8 cellular contexts compared by ENCODE assay signal in genomic region chr9:98248737-98249474, GRCh38. TPM values are rescaled to one million over a fixed set of nuclear protein-coding genes. Genes with fewer than 3 reads are reported as not detected.
DNase-seq lines count a peak whose midpoint lies in the region; ATAC-seq lines count a peak whose summit lies in the region.

No MANE protein-coding gene starts in this region.

- peak; percentile 96 for DNase-seq in CD1c-positive myeloid dendritic cell (ENCODE audit: extremely low spot score)
- DNase-seq in NOMO-1 (lab: John Stamatoyannopoulos, UW; ENCODE audit: unreplicated experiment in 2 of 2) = peak; percentile 88 to 95
- DNase-seq in dermis blood vessel endothelial cell = peak; percentile 80
- no peak for DNase-seq in natural killer cell treated with Interleukin-12 subunit alpha and Interleukin-12 subunit beta and Interleukin-15 and Interleukin-18, amount 100 ng/mL, for 72 hours (ENCODE audit: low spot score)
- DNase-seq in activated gamma-delta T cell treated with Interleukin-2 at 50 U/mL for 16 hours = no peak

- peaks cover 16 to 22% of the 10 kb centered on the region in 2 donors for H3K4me1 Mint-ChIP-seq in natural killer cell treated with Interleukin-12 subunit alpha and Interleukin-12 subunit beta and Interleukin-15 and Interleukin-18, amount 100 ng/mL, for 72 hours (ENCODE audit: low read depth in 2 of 2)

- H3K36me3 Mint-ChIP-seq in natural killer cell treated with Interleukin-12 subunit alpha and Interleukin-12 subunit beta and Interleukin-15 and Interleukin-18, amount 100 ng/mL, for 72 hours = no peaks in the 10 kb centered on the region

- H3K27me3 Mint-ChIP-seq in natural killer cell treated with Interleukin-12 subunit alpha and Interleukin-12 subunit beta and Interleukin-15 and Interleukin-18, amount 100 ng/mL, for 72 hours = no peaks in the 10 kb centered on the region

- no peak overlapping the region for H3K4me3 Mint-ChIP-seq in natural killer cell treated with Interleukin-12 subunit alpha and Interleukin-12 subunit beta and Interleukin-15 and Interleukin-18, amount 100 ng/mL, for 72 hours

- H3K27ac Mint-ChIP-seq in natural killer cell treated with Interleukin-12 subunit alpha and Interleukin-12 subunit beta and Interleukin-15 and Interleukin-18, amount 100 ng/mL, for 72 hours = peak overlapping the region; percentile 2 to 17

- H3K9me3 Mint-ChIP-seq in natural killer cell treated with Interleukin-12 subunit alpha and Interleukin-12 subunit beta and Interleukin-15 and Interleukin-18, amount 100 ng/mL, for 72 hours = no peaks in the 10 kb centered on the region

- peak in 1 of 2 donors; percentile 49 for ATAC-seq in natural killer cell treated with Interleukin-12 subunit alpha and Interleukin-12 subunit beta and Interleukin-15 and Interleukin-18, amount 100 ng/mL, for 72 hours
- ATAC-seq in GM21526 (IDR thresholded peaks at IDR 0.05; ENCODE audit: low FRiP score, unreplicated experiment) (no peak), GM19035 (IDR thresholded peaks at IDR 0.05; ENCODE audit: unreplicated experiment) (no peak), GM18870 (IDR thresholded peaks at IDR 0.05; ENCODE audit: unreplicated experiment) (no peak)

RNA-seq across cellular contexts. Expression of gene TBC1D2, which starts 6.5 kb away (rescaled TPM):
- total RNA-seq in dermis blood vessel endothelial cell = 4.0 and 4.8 TPM in 2 replicates
- 1 to 10 TPM; 3.9 to 4.2 TPM for total RNA-seq in natural killer cell treated with Interleukin-12 subunit alpha and Interleukin-12 subunit beta and Interleukin-15 and Interleukin-18, amount 100 ng/mL, for 72 hours

RNA-seq across cellular contexts. Expression of gene CORO2A, which starts 56.5 kb away (rescaled TPM):
- 1.0 and 1.7 TPM in 2 replicates for total RNA-seq in dermis blood vessel endothelial cell
- 1 to 10 TPM in 1 of 2 donors, under 1 TPM in 1; 0.95 to 1.8 TPM for total RNA-seq in natural killer cell treated with Interleukin-12 subunit alpha and Interleukin-12 subunit beta and Interleukin-15 and Interleukin-18, amount 100 ng/mL, for 72 hours

Comparison
In these comparisons a context has a peak if more than half of its experiments do, and no peak if none do; other contexts are left out.
1. DNase-seq: peak in CD1c-positive myeloid dendritic cell (single experiment), NOMO-1 (2 of 2) and dermis blood vessel endothelial cell (single experiment); none in natural killer cell treated with Interleukin-12 subunit alpha and Interleukin-12 subunit beta and Interleukin-15 and Interleukin-18, amount 100 ng/mL, for 72 hours (single experiment) and activated gamma-delta T cell treated with Interleukin-2 at 50 U/mL for 16 hours (single experiment).